1 cellular context compared by ENCODE assay signal in the genomic region with DNA sequence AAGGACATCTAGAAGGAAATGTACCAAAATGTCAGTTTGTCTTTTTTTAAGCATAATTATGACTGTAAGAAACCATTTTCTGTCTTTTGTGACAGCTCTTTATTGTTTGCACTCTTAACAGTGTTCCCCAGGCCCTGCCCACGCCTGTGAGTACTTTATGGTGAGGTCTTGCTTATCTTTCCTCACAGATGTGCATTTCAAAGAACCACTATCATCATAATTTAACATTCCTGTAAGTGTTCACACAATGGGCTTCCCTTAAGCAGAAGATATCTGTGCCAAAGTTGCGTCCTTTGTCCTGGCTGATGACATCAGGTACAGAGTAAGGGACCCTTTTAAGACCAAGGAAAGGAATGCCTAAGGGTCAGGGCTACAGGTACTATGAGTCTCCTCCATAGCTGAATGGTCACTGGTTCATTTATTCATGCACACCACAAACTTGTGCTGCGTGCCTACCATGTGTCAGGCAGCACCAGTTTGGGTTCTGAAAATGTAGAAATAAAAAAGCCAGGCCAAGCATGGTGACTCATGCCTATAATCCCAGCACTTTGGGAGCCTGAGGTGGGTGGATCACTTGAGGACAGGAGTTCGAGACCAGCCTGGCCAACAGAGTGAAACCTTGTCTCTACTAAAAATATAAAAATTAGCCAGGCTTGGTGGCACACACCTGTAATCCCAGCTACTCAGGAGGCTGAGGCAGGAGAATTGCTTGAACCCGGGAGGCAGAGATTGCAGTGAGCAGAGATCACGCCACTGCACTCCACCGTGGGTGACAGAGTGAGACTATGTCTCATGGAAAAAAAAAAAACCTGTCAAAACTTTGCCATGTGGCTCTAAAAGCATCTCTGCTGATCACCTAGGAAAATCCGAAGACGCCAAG.
TF ChIP-seq lines count a peak whose summit lies in the region.

No MANE protein-coding gene starts in this region.

TF ChIP-seq in K562, 482 proteins besides CTCF, POLR2A, EP300 and RAD21 (continued from another document and continues in another):
- peak in 1 of 2 experiments; percentile 86; a peak in 3 of 4 replicates for TF ChIP-seq HDAC1 (IDR thresholded peaks at IDR 0.05)
- TF ChIP-seq, protein P1, sequence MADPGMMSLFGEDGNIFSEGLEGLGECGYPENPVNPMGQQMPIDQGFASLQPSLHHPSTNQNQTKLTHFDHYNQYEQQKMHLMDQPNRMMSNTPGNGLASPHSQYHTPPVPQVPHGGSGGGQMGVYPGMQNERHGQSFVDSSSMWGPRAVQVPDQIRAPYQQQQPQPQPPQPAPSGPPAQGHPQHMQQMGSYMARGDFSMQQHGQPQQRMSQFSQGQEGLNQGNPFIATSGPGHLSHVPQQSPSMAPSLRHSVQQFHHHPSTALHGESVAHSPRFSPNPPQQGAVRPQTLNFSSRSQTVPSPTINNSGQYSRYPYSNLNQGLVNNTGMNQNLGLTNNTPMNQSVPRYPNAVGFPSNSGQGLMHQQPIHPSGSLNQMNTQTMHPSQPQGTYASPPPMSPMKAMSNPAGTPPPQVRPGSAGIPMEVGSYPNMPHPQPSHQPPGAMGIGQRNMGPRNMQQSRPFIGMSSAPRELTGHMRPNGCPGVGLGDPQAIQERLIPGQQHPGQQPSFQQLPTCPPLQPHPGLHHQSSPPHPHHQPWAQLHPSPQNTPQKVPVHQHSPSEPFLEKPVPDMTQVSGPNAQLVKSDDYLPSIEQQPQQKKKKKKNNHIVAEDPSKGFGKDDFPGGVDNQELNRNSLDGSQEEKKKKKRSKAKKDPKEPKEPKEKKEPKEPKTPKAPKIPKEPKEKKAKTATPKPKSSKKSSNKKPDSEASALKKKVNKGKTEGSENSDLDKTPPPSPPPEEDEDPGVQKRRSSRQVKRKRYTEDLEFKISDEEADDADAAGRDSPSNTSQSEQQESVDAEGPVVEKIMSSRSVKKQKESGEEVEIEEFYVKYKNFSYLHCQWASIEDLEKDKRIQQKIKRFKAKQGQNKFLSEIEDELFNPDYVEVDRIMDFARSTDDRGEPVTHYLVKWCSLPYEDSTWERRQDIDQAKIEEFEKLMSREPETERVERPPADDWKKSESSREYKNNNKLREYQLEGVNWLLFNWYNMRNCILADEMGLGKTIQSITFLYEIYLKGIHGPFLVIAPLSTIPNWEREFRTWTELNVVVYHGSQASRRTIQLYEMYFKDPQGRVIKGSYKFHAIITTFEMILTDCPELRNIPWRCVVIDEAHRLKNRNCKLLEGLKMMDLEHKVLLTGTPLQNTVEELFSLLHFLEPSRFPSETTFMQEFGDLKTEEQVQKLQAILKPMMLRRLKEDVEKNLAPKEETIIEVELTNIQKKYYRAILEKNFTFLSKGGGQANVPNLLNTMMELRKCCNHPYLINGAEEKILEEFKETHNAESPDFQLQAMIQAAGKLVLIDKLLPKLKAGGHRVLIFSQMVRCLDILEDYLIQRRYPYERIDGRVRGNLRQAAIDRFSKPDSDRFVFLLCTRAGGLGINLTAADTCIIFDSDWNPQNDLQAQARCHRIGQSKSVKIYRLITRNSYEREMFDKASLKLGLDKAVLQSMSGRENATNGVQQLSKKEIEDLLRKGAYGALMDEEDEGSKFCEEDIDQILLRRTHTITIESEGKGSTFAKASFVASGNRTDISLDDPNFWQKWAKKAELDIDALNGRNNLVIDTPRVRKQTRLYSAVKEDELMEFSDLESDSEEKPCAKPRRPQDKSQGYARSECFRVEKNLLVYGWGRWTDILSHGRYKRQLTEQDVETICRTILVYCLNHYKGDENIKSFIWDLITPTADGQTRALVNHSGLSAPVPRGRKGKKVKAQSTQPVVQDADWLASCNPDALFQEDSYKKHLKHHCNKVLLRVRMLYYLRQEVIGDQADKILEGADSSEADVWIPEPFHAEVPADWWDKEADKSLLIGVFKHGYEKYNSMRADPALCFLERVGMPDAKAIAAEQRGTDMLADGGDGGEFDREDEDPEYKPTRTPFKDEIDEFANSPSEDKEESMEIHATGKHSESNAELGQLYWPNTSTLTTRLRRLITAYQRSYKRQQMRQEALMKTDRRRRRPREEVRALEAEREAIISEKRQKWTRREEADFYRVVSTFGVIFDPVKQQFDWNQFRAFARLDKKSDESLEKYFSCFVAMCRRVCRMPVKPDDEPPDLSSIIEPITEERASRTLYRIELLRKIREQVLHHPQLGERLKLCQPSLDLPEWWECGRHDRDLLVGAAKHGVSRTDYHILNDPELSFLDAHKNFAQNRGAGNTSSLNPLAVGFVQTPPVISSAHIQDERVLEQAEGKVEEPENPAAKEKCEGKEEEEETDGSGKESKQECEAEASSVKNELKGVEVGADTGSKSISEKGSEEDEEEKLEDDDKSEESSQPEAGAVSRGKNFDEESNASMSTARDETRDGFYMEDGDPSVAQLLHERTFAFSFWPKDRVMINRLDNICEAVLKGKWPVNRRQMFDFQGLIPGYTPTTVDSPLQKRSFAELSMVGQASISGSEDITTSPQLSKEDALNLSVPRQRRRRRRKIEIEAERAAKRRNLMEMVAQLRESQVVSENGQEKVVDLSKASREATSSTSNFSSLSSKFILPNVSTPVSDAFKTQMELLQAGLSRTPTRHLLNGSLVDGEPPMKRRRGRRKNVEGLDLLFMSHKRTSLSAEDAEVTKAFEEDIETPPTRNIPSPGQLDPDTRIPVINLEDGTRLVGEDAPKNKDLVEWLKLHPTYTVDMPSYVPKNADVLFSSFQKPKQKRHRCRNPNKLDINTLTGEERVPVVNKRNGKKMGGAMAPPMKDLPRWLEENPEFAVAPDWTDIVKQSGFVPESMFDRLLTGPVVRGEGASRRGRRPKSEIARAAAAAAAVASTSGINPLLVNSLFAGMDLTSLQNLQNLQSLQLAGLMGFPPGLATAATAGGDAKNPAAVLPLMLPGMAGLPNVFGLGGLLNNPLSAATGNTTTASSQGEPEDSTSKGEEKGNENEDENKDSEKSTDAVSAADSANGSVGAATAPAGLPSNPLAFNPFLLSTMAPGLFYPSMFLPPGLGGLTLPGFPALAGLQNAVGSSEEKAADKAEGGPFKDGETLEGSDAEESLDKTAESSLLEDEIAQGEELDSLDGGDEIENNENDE (IDR thresholded peaks at IDR 0.05; ENCODE audit: low read depth, low read length), result no peak
- TF ChIP-seq ZBED1 (IDR thresholded peaks at IDR 0.05), result 0 out of 2 replicates have a peak, but pooled peaks have one; percentile 69
- peak; percentile 92 for TF ChIP-seq NCOA1 (IDR thresholded peaks at IDR 0.05; ENCODE audit: low read depth)
- TF ChIP-seq KLF1 (tag; IDR thresholded peaks at IDR 0.05), result no peak
- peak; percentile 88 for TF ChIP-seq HDAC3 (IDR thresholded peaks at IDR 0.05; ENCODE audit: borderline replicate concordance, partially characterized antibody)
- TF ChIP-seq MIER1 (IDR thresholded peaks at IDR 0.05; ENCODE audit: low read depth), result no peak
- TF ChIP-seq, protein P2, sequence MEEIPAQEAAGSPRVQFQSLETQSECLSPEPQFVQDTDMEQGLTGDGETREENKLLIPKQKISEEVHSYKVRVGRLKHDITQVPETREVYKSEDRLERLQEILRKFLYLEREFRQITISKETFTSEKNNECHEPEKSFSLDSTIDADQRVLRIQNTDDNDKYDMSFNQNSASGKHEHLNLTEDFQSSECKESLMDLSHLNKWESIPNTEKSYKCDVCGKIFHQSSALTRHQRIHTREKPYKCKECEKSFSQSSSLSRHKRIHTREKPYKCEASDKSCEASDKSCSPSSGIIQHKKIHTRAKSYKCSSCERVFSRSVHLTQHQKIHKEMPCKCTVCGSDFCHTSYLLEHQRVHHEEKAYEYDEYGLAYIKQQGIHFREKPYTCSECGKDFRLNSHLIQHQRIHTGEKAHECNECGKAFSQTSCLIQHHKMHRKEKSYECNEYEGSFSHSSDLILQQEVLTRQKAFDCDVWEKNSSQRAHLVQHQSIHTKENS (CRISPR knock-in tag; IDR thresholded peaks at IDR 0.05), result no peak
- TF ChIP-seq, protein P3, sequence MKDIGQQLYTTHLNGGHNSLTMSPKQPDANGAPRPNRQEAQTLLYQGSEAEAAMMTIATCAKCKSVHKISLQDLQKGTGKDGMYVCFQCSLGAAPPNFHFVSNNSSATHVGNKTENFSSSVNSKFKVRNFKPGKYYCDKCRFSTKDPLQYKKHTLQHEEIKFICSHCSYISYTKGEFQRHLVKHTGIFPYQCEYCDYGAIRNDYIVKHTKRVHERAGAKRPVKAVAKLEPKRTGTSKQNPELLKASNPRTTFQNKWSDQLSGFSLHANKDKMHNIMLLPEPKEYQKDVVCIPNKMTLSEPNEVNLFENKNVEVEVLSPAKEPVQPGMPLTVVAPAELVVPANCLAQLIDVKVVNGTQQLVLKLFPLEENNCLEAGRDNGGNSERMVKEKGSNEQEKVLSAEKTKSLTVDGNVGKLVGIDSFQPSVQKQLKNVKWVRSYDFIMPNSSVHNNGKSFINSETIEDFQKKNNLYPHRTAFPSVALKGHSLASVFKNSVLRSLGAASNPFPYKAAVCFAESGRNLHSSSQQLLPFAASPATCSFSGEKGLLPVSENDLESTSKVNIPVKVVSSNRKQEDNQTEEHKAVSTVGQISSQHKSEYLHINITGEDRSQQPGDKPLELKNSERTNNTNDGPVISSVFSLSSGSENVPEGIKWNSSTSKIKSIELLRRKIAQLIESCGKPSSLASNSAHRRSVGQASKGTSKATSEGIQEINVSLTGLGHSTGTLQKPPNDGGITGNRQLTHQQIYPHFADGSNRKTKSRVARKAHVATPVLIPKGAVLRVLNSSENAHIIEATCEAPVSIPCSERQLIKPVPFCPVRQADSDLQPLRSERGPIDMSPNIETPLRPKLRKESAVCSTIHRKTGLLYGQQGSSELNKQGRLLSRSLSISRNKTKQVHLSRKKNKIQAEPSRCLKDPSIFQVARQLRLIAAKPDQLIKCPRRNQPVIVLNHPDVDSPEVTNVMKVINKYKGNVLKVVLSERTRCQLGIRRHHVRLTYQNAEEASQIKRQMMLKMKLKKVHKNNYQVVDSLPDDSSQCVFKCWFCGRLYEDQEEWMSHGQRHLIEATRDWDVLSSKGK (CRISPR knock-in tag; IDR thresholded peaks at IDR 0.05), result no peak
- no peak for TF ChIP-seq ZNF695 (CRISPR knock-in tag; IDR thresholded peaks at IDR 0.05)
- peak; percentile 47 for TF ChIP-seq C11orf30 (IDR thresholded peaks at IDR 0.05; ENCODE audit: low read depth)
- TF ChIP-seq KDM1A (IDR thresholded peaks at IDR 0.05), result peak; percentile 91 to 93
- TF ChIP-seq, protein P4, sequence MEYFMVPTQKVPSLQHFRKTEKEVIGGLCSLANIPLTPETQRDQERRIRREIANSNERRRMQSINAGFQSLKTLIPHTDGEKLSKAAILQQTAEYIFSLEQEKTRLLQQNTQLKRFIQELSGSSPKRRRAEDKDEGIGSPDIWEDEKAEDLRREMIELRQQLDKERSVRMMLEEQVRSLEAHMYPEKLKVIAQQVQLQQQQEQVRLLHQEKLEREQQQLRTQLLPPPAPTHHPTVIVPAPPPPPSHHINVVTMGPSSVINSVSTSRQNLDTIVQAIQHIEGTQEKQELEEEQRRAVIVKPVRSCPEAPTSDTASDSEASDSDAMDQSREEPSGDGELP (CRISPR knock-in tag; IDR thresholded peaks at IDR 0.05; ENCODE audit: borderline replicate concordance), result peak; percentile 20; the same call in 1 of the 2 replicates
- TF ChIP-seq, protein P5, sequence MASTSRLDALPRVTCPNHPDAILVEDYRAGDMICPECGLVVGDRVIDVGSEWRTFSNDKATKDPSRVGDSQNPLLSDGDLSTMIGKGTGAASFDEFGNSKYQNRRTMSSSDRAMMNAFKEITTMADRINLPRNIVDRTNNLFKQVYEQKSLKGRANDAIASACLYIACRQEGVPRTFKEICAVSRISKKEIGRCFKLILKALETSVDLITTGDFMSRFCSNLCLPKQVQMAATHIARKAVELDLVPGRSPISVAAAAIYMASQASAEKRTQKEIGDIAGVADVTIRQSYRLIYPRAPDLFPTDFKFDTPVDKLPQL (IDR thresholded peaks at IDR 0.05; ENCODE audit: extremely low read depth, insufficient read length), result no peak
- peak; percentile 95 for TF ChIP-seq ZNF175 (CRISPR knock-in tag; IDR thresholded peaks at IDR 0.05; ENCODE audit: low read depth)
- TF ChIP-seq SMARCE1 (IDR thresholded peaks at IDR 0.05), result peak; percentile 99
- peak; percentile 97 for TF ChIP-seq KLF16 (IDR thresholded peaks at IDR 0.05)
- TF ChIP-seq ESRRA (IDR thresholded peaks at IDR 0.05; ENCODE audit: borderline replicate concordance, low read depth), result peak; percentile 86
- TF ChIP-seq, protein P6, sequence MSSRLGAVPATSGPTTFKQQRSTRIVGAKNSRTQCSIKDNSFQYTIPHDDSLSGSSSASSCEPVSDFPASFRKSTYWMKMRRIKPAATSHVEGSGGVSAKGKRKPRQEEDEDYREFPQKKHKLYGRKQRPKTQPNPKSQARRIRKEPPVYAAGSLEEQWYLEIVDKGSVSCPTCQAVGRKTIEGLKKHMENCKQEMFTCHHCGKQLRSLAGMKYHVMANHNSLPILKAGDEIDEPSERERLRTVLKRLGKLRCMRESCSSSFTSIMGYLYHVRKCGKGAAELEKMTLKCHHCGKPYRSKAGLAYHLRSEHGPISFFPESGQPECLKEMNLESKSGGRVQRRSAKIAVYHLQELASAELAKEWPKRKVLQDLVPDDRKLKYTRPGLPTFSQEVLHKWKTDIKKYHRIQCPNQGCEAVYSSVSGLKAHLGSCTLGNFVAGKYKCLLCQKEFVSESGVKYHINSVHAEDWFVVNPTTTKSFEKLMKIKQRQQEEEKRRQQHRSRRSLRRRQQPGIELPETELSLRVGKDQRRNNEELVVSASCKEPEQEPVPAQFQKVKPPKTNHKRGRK (tag; IDR thresholded peaks at IDR 0.05), result no peak
- peak; percentile 87 for TF ChIP-seq TAF9B (IDR thresholded peaks at IDR 0.05; ENCODE audit: partially characterized antibody)
- TF ChIP-seq NR2F6 (CRISPR knock-in tag; IDR thresholded peaks at IDR 0.05), result no peak
- no peak for TF ChIP-seq SAP30 (IDR thresholded peaks at IDR 0.05; ENCODE audit: borderline replicate concordance, insufficient read depth, low read depth, low read length, poor library complexity, severe bottlenecking)
- no peak for TF ChIP-seq ZNF57 (CRISPR knock-in tag; IDR thresholded peaks at IDR 0.05)
- TF ChIP-seq DPF2 (IDR thresholded peaks at IDR 0.05), result peak; percentile 99
- TF ChIP-seq, protein P7, sequence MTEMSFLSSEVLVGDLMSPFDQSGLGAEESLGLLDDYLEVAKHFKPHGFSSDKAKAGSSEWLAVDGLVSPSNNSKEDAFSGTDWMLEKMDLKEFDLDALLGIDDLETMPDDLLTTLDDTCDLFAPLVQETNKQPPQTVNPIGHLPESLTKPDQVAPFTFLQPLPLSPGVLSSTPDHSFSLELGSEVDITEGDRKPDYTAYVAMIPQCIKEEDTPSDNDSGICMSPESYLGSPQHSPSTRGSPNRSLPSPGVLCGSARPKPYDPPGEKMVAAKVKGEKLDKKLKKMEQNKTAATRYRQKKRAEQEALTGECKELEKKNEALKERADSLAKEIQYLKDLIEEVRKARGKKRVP (CRISPR knock-in tag; IDR thresholded peaks at IDR 0.05), result peak; percentile 79
- TF ChIP-seq, protein P8, sequence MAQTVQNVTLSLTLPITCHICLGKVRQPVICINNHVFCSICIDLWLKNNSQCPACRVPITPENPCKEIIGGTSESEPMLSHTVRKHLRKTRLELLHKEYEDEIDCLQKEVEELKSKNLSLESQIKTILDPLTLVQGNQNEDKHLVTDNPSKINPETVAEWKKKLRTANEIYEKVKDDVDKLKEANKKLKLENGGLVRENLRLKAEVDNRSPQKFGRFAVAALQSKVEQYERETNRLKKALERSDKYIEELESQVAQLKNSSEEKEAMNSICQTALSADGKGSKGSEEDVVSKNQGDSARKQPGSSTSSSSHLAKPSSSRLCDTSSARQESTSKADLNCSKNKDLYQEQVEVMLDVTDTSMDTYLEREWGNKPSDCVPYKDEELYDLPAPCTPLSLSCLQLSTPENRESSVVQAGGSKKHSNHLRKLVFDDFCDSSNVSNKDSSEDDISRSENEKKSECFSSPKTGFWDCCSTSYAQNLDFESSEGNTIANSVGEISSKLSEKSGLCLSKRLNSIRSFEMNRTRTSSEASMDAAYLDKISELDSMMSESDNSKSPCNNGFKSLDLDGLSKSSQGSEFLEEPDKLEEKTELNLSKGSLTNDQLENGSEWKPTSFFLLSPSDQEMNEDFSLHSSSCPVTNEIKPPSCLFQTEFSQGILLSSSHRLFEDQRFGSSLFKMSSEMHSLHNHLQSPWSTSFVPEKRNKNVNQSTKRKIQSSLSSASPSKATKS (CRISPR knock-in tag; IDR thresholded peaks at IDR 0.05), result no peak
- no peak for TF ChIP-seq TGIF2 (CRISPR knock-in tag; IDR thresholded peaks at IDR 0.05)
- no peak for TF ChIP-seq PPARD (CRISPR knock-in tag; IDR thresholded peaks at IDR 0.05)
- no peak for TF ChIP-seq ZNF311 (CRISPR knock-in tag; IDR thresholded peaks at IDR 0.05)
- peak; percentile 55; the same call in 1 of the 2 replicates for TF ChIP-seq NCOA6 (IDR thresholded peaks at IDR 0.05)
